Comparison of ENCODE assay signal across 11 cellular contexts in genomic region chr1:234433563-234434285, GRCh38. TPM values are rescaled to one million over a fixed set of nuclear protein-coding genes. Genes with fewer than 3 reads are reported as not detected.
DNase-seq lines count a peak whose midpoint lies in the region; ATAC-seq and TF ChIP-seq lines count a peak whose summit lies in the region.
"Had no signal": no experiment of that assay in that cellular context is flagged by ENCODE, and none has a peak within 500 bp of the region (broad histone marks: within the 10 kb centered on the region; RNA-seq: fewer than 3 reads in every experiment).

No MANE protein-coding gene starts in this region.

- intact Hi-C loops in stomach (cut with DNase I; ENCODE audit: low total_unique reads) = no loop called here

- 65 to 93% (median 85%) methylated on average over 1 of the region's 1 CpG for WGBS in stomach, 5 donors

- DNase-seq in EL (peak; percentile 46), M059J (ENCODE audit: low read depth) (peak; percentile 60), glomerular visceral epithelial cell (ENCODE audit: extremely low spot score) (peak; percentile 44), stomach (no peak), progenitor cell of endocrine pancreas (ENCODE audit: low spot score, unreplicated experiment) (no peak)
- DNase-seq: activated naive CD4-positive, alpha-beta T cell treated with Interleukin-2 at 50 U/mL for 16 hours had no signal

- H3K27ac Mint-ChIP-seq in progenitor cell of endocrine pancreas = no peak overlapping the region

- H3K4me1 ChIP-seq in stomach = peaks cover 2 to 20% (median 7%) of the 10 kb centered on the region in 4 donors

- H3K27me3 Mint-ChIP-seq in progenitor cell of endocrine pancreas = no peaks in the 10 kb centered on the region

- no peaks in the 10 kb centered on the region for H3K4me1 Mint-ChIP-seq in progenitor cell of endocrine pancreas (ENCODE audit: low read depth)

- H3K9me3 Mint-ChIP-seq in progenitor cell of endocrine pancreas (ENCODE audit: low read depth) = no peaks in the 10 kb centered on the region

- peaks cover 0 to 70% (median 60%) of the 10 kb centered on the region in 4 donors for H3K36me3 ChIP-seq in stomach
- H3K36me3 ChIP-seq: thoracic aorta had no signal

- no peak for TF ChIP-seq EP300 in stomach (IDR thresholded peaks at IDR 0.05)

- H3K27ac ChIP-seq in stomach = no peak overlapping the region
- H3K27ac ChIP-seq: right atrium auricular region, thoracic aorta had no signal

- peaks cover 18% of the 10 kb centered on the region for H3K36me3 Mint-ChIP-seq in progenitor cell of endocrine pancreas (ENCODE audit: insufficient read depth)

- H3K4me3 Mint-ChIP-seq in progenitor cell of endocrine pancreas (ENCODE audit: low read depth) = no peak overlapping the region

- H3K4me3 ChIP-seq in stomach = no peak overlapping the region
- H3K4me3 ChIP-seq: right atrium auricular region, thoracic aorta had no signal

- TF ChIP-seq CTCF in stomach (IDR thresholded peaks at IDR 0.05) (no peak), progenitor cell of endocrine pancreas (IDR thresholded peaks at IDR 0.05; ENCODE audit: unreplicated experiment) (no peak)

- H3K27me3 ChIP-seq in stomach = no peaks in the 10 kb centered on the region
- H3K27me3 ChIP-seq: right atrium auricular region had no signal

- ATAC-seq in GM21390 (IDR thresholded peaks at IDR 0.05; ENCODE audit: unreplicated experiment) = peak; percentile 61
- ATAC-seq in GM18907 (IDR thresholded peaks at IDR 0.05; ENCODE audit: unreplicated experiment) = no peak
- ATAC-seq in HG02840 (IDR thresholded peaks at IDR 0.05; ENCODE audit: low FRiP score, unreplicated experiment) = no peak

- H3K9me3 ChIP-seq in stomach = no peaks in the 10 kb centered on the region
- H3K9me3 ChIP-seq: right atrium auricular region, thoracic aorta had no signal

- TF ChIP-seq POLR2A in stomach (IDR thresholded peaks at IDR 0.05) = no peak

RNA-seq across cellular contexts. Expression of gene TARBP1, which starts 45.3 kb away (rescaled TPM):
- 17.1 and 27.3 TPM in 2 replicates for total RNA-seq in M059J (2014; rRNA removed; shearing (Covaris generic))
- 10 to 100 TPM; 14.0 to 63.2 (median 53.9) TPM for total RNA-seq in stomach
- polyA plus RNA-seq in stomach = 10 to 100 TPM in 1 of 3 donors, 1 to 10 TPM in 2; 5.7 to 34.7 (median 9.0) TPM
- 60.4 and 65.9 TPM in 2 replicates for total RNA-seq in progenitor cell of endocrine pancreas

Comparison
In these comparisons a context has a peak if more than half of its experiments do, and no peak if none do; other contexts are left out.
1. DNase-seq: peak in EL (single experiment), M059J (single experiment) and glomerular visceral epithelial cell (single experiment); none in stomach (single experiment) and progenitor cell of endocrine pancreas (single experiment).